ENCODE assay signal across 8 cellular contexts in the genomic region with DNA sequence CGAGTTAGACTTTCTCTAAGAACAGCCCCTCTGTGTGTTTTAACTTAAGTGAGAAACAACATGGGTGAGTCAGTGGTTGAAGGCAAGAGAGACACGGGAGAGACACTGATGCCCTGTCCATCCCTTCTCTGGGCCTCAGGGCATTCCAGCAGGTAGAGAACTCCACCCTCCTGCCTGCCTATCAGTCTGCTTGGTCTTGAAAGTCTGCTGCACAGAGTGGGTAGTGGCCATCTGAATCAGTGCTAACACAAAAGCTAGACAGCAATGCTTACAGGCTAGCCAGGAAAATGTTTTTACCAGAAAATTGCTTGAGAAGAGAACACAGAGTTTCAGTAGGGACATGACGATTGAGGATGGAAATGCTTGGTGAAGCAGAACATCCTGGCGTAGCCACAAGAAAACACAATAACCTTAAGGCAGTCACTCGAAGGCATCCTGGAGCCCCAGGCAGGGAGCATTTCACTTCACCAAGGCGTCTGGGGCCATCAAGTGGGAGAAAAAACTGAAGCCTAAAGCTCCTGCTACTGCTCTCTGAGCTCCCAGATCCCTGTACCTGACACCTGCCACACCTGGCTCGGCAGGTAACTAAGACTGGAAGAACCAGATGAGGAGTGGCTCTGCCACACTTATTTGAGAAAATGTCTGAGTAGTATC. TPM values are rescaled to one million over a fixed set of nuclear protein-coding genes. Genes with fewer than 3 reads are reported as not detected.
DNase-seq lines count a peak whose midpoint lies in the region; ATAC-seq, FAIRE-seq and TF ChIP-seq lines count a peak whose summit lies in the region.

No MANE protein-coding gene starts in this region.

- BruUV-seq in Calu3 (replicated peaks; lab: Mats Ljungman, UMichigan) (no TSS peak), endothelial cell of umbilical vein (replicated peaks; lab: Mats Ljungman, UMichigan) (no TSS peak)

- peaks cover 37% of the 10 kb centered on the region for H3K4me1 ChIP-seq in endothelial cell of umbilical vein (ENCODE audit: control insufficient read depth, extremely low read depth, insufficient read depth, low read length)
- peaks cover 2% of the 10 kb centered on the region for H3K4me1 ChIP-seq in prostate gland (replicated peaks)

- TF ChIP-seq CTCF in Calu3 (IDR thresholded peaks at IDR 0.05; ENCODE audit: unreplicated experiment) = no peak
- TF ChIP-seq CTCF in endothelial cell of umbilical vein (IDR thresholded peaks at IDR 0.05; ENCODE audit: extremely low read depth in 1 of 2, insufficient read depth in 1 of 2, low read depth in 1 of 2, low read length in 2 of 2) = no peak
- no peak for TF ChIP-seq CTCF in prostate gland (IDR thresholded peaks at IDR 0.05)
- no peak for TF ChIP-seq CTCF in GM10248 (IDR thresholded peaks at IDR 0.05; ENCODE audit: control extremely low read depth, extremely low read depth, low read depth, missing control alignments)

- dilution Hi-C loops in endothelial cell of umbilical vein (cut with MboI; ENCODE audit: extremely low pct_ligation_motif_present, low sequenced_read_pairs) = no loop called here

- H3K36me3 ChIP-seq in endothelial cell of umbilical vein (ENCODE audit: control insufficient read depth in 2 of 2, extremely low read depth in 1 of 2, insufficient read depth in 2 of 2, low read length in 2 of 2) (no peaks in the 10 kb centered on the region), prostate gland (no peaks in the 10 kb centered on the region)

- no peaks in the 10 kb centered on the region for H3K9me3 Mint-ChIP-seq in Calu3 (ENCODE audit: low read depth, unreplicated experiment)

- H3K27ac ChIP-seq in endothelial cell of umbilical vein (ENCODE audit: insufficient read depth, low read depth, low read length) (peak overlapping the region; percentile 78), prostate gland (peak overlapping the region; percentile 68 to 70)

- peaks cover 94% of the 10 kb centered on the region for H3K4me1 Mint-ChIP-seq in Calu3 (ENCODE audit: low read depth, unreplicated experiment)

- peak overlapping the region; percentile 31 for H2AFZ ChIP-seq in endothelial cell of umbilical vein (ENCODE audit: low read depth, low read length)

- POLR2A ChIA-PET in endothelial cell of umbilical vein (lab: Charles Lee) (interaction anchor here (1.7 kb wide), 1 partner anchor 29 kb away, joined by 4 read pairs; no protein-coding TSS in a partner anchor), GM10248 (lab: Yijun Ruan, JAX) (no interaction called here)

- H3K4me3 Mint-ChIP-seq in Calu3 (ENCODE audit: low read depth, unreplicated experiment) = peak overlapping the region; percentile 40

- ATAC-seq in HG03280 (IDR thresholded peaks at IDR 0.05; ENCODE audit: unreplicated experiment) = no peak
- ATAC-seq in HG03442 (IDR thresholded peaks at IDR 0.05; ENCODE audit: unreplicated experiment) = no peak

- no peaks in the 10 kb centered on the region for H3K79me2 ChIP-seq in endothelial cell of umbilical vein (ENCODE audit: control insufficient read depth, insufficient read depth, low read length)

- TF ChIP-seq POLR2A in endothelial cell of umbilical vein (IDR thresholded peaks at IDR 0.05; ENCODE audit: low read depth, low read length) (no peak), prostate gland (IDR thresholded peaks at IDR 0.05) (no peak)

- intact Hi-C loops in Calu3 (cut with micrococcal nuclease; ENCODE audit: unreplicated experiment) (no loop called here), endothelial cell of umbilical vein (cut with micrococcal nuclease) (loop anchor here (1.0 kb wide), 2 partner anchors 17 to 22 kb away; a partner anchor contains a TSS), prostate gland (cut with DNase I) (loop anchor here (10.0 kb wide), 1 partner anchor 941 kb away; no protein-coding TSS in a partner anchor)

- peak; percentile 73 for FAIRE-seq in RCC 7860 (lab: Jason Lieb, UNC)
- peak; percentile 67 for FAIRE-seq in endothelial cell of umbilical vein (lab: Jason Lieb, UNC)

- H3K9ac ChIP-seq in endothelial cell of umbilical vein (replicated peaks; ENCODE audit: extremely low read depth, insufficient read depth, low read length) = peak overlapping the region; percentile 19

- H3K9me3 ChIP-seq in endothelial cell of umbilical vein (replicated peaks; ENCODE audit: control insufficient read depth, insufficient read depth, low read length) (no peaks in the 10 kb centered on the region), prostate gland (no peaks in the 10 kb centered on the region)

- no peak overlapping the region for H3K4me3 ChIP-seq in endothelial cell of umbilical vein (replicated peaks in 1 of 3; ENCODE audit: insufficient read depth in 1 of 3, low read depth in 1 of 3, low read length in 3 of 3)
- H3K4me3 ChIP-seq in prostate gland = no peak overlapping the region

- H3K27me3 Mint-ChIP-seq in Calu3 (ENCODE audit: unreplicated experiment) = no peaks in the 10 kb centered on the region

- peaks cover 59% of the 10 kb centered on the region for H3K36me3 Mint-ChIP-seq in Calu3 (ENCODE audit: insufficient read depth, unreplicated experiment)

- peak overlapping the region; percentile 92 for H3K27ac Mint-ChIP-seq in Calu3 (ENCODE audit: unreplicated experiment)

- H3K27me3 ChIP-seq in endothelial cell of umbilical vein (ENCODE audit: control insufficient read depth in 2 of 2, insufficient read depth in 2 of 2, low read length in 2 of 2) = peaks cover 2% of the 10 kb centered on the region in 2 experiments
- H3K27me3 ChIP-seq in prostate gland (replicated peaks; ENCODE audit: insufficient read depth) = no peaks in the 10 kb centered on the region

- no peaks in the 10 kb centered on the region for H3K9me1 ChIP-seq in endothelial cell of umbilical vein (replicated peaks; ENCODE audit: control insufficient read depth, extremely low read depth, insufficient read depth, low read length)

- peak overlapping the region; percentile 61 for H3K4me2 ChIP-seq in endothelial cell of umbilical vein (ENCODE audit: insufficient read depth, low read length)

- CTCF ChIA-PET in Calu3 (lab: Charles Lee) (interaction anchor here (0.6 to 2.4 kb wide), 3 partner anchors 9 to 548 kb away, joined by 3 to 9 read pairs (median 4); no protein-coding TSS in a partner anchor), endothelial cell of umbilical vein (lab: Charles Lee) (interaction anchor here (1.1 to 3.5 kb wide), 6 partner anchors 17 to 332 kb away, joined by 3 to 15 read pairs (median 4); a partner anchor contains a TSS), GM10248 (lab: Yijun Ruan, JAX) (interaction anchor here (1.2 to 2.4 kb wide), 6 partner anchors 12 to 619 kb away, joined by 3 to 9 read pairs (median 5); a partner anchor contains a TSS)

- WGBS in prostate gland = 43% methylated on average over 7 of the region's 7 CpGs

- DNase-seq in Calu3 (no peak), RCC 7860 (ENCODE audit: low spot score) (peak; percentile 81), endothelial cell of umbilical vein (ENCODE audit: low read depth, low spot score) (peak; percentile 48), prostate gland (ENCODE audit: low spot score) (no peak), GM10248 (ENCODE audit: extremely low spot score) (no peak), NCI-H774 (lab: John Stamatoyannopoulos, UW) (no peak)

- no peaks in the 10 kb centered on the region for H4K20me1 ChIP-seq in endothelial cell of umbilical vein (replicated peaks; ENCODE audit: control insufficient read depth, extremely low read depth, insufficient read depth, low read length)

TF ChIP-seq in endothelial cell of umbilical vein, 7 proteins besides CTCF, POLR2A, EP300 and RAD21:
- no peak for TF ChIP-seq MYC (IDR thresholded peaks at IDR 0.05; ENCODE audit: low read depth, low read length)

RNA-seq across cellular contexts. Expression of a gene that starts 17.9 kb away (rescaled TPM):
- total RNA-seq in Calu3 (2022) (172 and 183 TPM in 2 replicates), endothelial cell of umbilical vein (107 and 119 TPM in 2 replicates), prostate gland (10 to 100 TPM; 28.7 to 36.4 TPM)
- polyA plus RNA-seq in endothelial cell of umbilical vein = 49.9 and 53.9 TPM in 2 replicates
- polyA plus RNA-seq in endothelial cell of umbilical vein (2011; cell fraction: cytosol; rRNA removed) = 31.6 and 32.5 TPM in 2 replicates
- polyA plus RNA-seq in endothelial cell of umbilical vein (2011; cell fraction: nucleus; rRNA removed) = 61.2 and 66.7 TPM in 2 replicates
- polyA plus RNA-seq in endothelial cell of umbilical vein (2012) = 28.3 and 55.2 TPM in 2 replicates
- 83.4 and 86.8 TPM in 2 replicates for polyA minus RNA-seq in endothelial cell of umbilical vein
- polyA minus RNA-seq in endothelial cell of umbilical vein (2011; cell fraction: cytosol; rRNA and poly(A)+ RNA removed) = 25.3 TPM
- polyA minus RNA-seq in endothelial cell of umbilical vein (2011; cell fraction: nucleus; rRNA and poly(A)+ RNA removed) = 53.2 and 76.4 TPM in 2 replicates

Comparison
In these comparisons a context has a peak if more than half of its experiments do, and no peak if none do; other contexts are left out.
1. DNase-seq: peak in RCC 7860 (single experiment) and endothelial cell of umbilical vein (single experiment); none in Calu3 (single experiment), prostate gland (single experiment), GM10248 (single experiment) and NCI-H774 (single experiment).